ENCODE assay signal across 20 cellular contexts in the genomic region with DNA sequence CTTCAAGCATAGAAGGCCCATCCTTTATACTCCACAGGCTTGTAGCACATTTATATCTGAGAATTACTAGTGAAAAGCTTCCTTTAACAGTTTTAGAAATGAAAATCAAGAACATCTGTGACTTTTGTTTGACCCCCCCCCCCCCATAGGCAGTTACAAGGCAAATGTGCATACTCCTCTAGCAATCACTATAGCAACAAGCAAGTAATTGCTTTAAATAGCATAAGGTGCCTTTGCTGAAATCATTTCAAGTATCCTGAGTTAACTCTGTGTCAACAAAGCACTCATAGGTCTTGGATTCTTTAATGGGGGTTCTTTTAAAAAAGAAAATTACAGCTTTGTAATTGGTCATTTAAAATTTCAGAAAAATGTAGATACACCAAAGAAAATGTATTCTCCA.
DNase-seq lines count a peak whose midpoint lies in the region; ATAC-seq, FAIRE-seq and TF ChIP-seq lines count a peak whose summit lies in the region.
"Had no signal": no experiment of that assay in that cellular context is flagged by ENCODE, and none has a peak within 500 bp of the region (broad histone marks: within the 10 kb centered on the region; RNA-seq: fewer than 3 reads in every experiment).

No MANE protein-coding gene starts in this region.

- CTCF ChIA-PET in activated CD8-positive, alpha-beta T cell treated with anti-CD3 and anti-CD28 coated beads, Interleukin-2, amount 10 ng/mL, durations not matched to agents 7 days and 5 days (lab: Charles Lee) = no interaction called here

- H3K9me3 Mint-ChIP-seq in activated CD8-positive, alpha-beta T cell treated with anti-CD3 and anti-CD28 coated beads, Interleukin-2, amount 10 ng/mL, durations not matched to agents 7 days and 5 days (ENCODE audit: insufficient read depth) = peaks cover 14% of the 10 kb centered on the region

- no peaks in the 10 kb centered on the region for H3K36me3 Mint-ChIP-seq in activated CD8-positive, alpha-beta T cell treated with anti-CD3 and anti-CD28 coated beads, Interleukin-2, amount 10 ng/mL, durations not matched to agents 7 days and 5 days (ENCODE audit: low read depth)
- H3K36me3 Mint-ChIP-seq: CD4-positive, CD25-positive, alpha-beta regulatory T cell; IgD-negative memory B cell had no signal

- H3K9ac ChIP-seq in kidney (ENCODE audit: low read length in 2 of 2) = no peak overlapping the region

- peak; percentile 42 for DNase-seq in DMS53 (lab: John Stamatoyannopoulos, UW)
- no peak for DNase-seq in DMS53 treated with DMSO at 0.1 percent for 48 hours (lab: John Stamatoyannopoulos, UW; ENCODE audit: unreplicated experiment)
- peak; percentile 82 for DNase-seq in NCI-H2171 treated with DMSO at 0.1 percent for 48 hours (lab: John Stamatoyannopoulos, UW)
- peak; percentile 33 for DNase-seq in NCI-H774 (lab: John Stamatoyannopoulos, UW)
- DNase-seq in activated CD4-positive, CD25-positive, alpha-beta regulatory T cell treated with anti-CD3 and anti-CD28 coated beads, Interleukin-2, amount 50 U/mL, for 72 hours = no peak
- no peak for DNase-seq in kidney
- DNase-seq in activated CD8-positive, alpha-beta T cell treated with anti-CD3 and anti-CD28 coated beads, Interleukin-2, amount 10 ng/mL, durations not matched to agents 7 days and 5 days = no peak
- DNase-seq: Calu3; CD4-positive, CD25-positive, alpha-beta regulatory T cell; DND-41; GOT3; NCI-H187; NCI-H526 treated with DMSO at 0.1 percent for 48 hours had no signal

- intact Hi-C loops in kidney (cut with DNase I) = no loop called here

- H3K27ac Mint-ChIP-seq in activated CD8-positive, alpha-beta T cell treated with anti-CD3 and anti-CD28 coated beads, Interleukin-2, amount 10 ng/mL, durations not matched to agents 7 days and 5 days = no peak overlapping the region
- H3K27ac Mint-ChIP-seq: B cell; CD4-positive, CD25-positive, alpha-beta regulatory T cell; IgD-negative memory B cell had no signal

- no peaks in the 10 kb centered on the region for H3K4me1 Mint-ChIP-seq in activated CD8-positive, alpha-beta T cell treated with anti-CD3 and anti-CD28 coated beads, Interleukin-2, amount 10 ng/mL, durations not matched to agents 7 days and 5 days (ENCODE audit: low read depth)
- H3K4me1 Mint-ChIP-seq: B cell; CD4-positive, CD25-positive, alpha-beta regulatory T cell; IgD-negative memory B cell had no signal

- no peak for TF ChIP-seq CTCF in kidney (IDR thresholded peaks at IDR 0.05; ENCODE audit: borderline replicate concordance, extremely low read depth, insufficient read depth)

- POLR2A ChIA-PET in activated CD8-positive, alpha-beta T cell treated with anti-CD3 and anti-CD28 coated beads, Interleukin-2, amount 10 ng/mL, durations not matched to agents 7 days and 5 days (lab: Charles Lee) = no interaction called here

- H3K9me3 ChIP-seq in kidney (ENCODE audit: control insufficient read depth in 1 of 2, low read length in 2 of 2) = no peaks in the 10 kb centered on the region

- ATAC-seq in GM18867 (IDR thresholded peaks at IDR 0.05; ENCODE audit: unreplicated experiment) = no peak
- ATAC-seq in activated CD8-positive, alpha-beta T cell treated with anti-CD3 and anti-CD28 coated beads, Interleukin-2, amount 10 ng/mL, durations not matched to agents 7 days and 5 days = no peak
- ATAC-seq: GM12878, Panc1 had no signal

- no peaks in the 10 kb centered on the region for H3K4me1 ChIP-seq in kidney (ENCODE audit: control insufficient read depth in 1 of 2, insufficient read depth in 1 of 2, low read depth in 1 of 2, low read length in 2 of 2)

- H3K4me3 Mint-ChIP-seq in activated CD8-positive, alpha-beta T cell treated with anti-CD3 and anti-CD28 coated beads, Interleukin-2, amount 10 ng/mL, durations not matched to agents 7 days and 5 days = no peak overlapping the region
- H3K4me3 Mint-ChIP-seq: B cell; CD4-positive, CD25-positive, alpha-beta regulatory T cell; IgD-negative memory B cell had no signal

- no peaks in the 10 kb centered on the region for H3K27me3 Mint-ChIP-seq in activated CD8-positive, alpha-beta T cell treated with anti-CD3 and anti-CD28 coated beads, Interleukin-2, amount 10 ng/mL, durations not matched to agents 7 days and 5 days (ENCODE audit: low read depth)
- H3K27me3 Mint-ChIP-seq: B cell; CD4-positive, CD25-positive, alpha-beta regulatory T cell; IgD-negative memory B cell had no signal

- no peak overlapping the region for H3K4me3 ChIP-seq in kidney (ENCODE audit: low read length in 2 of 2)
- H3K4me3 ChIP-seq: GM12878 had no signal

- H3K36me3 ChIP-seq in kidney (ENCODE audit: control insufficient read depth in 1 of 2, insufficient read depth in 2 of 2, low read length in 2 of 2) = no peaks in the 10 kb centered on the region

- no peak overlapping the region for H3K27ac ChIP-seq in kidney (ENCODE audit: low read depth in 2 of 2, low read length in 2 of 2)
- H3K27ac ChIP-seq: 22Rv1 had no signal

- no peak for FAIRE-seq in kidney (lab: Jason Lieb, UNC)
- FAIRE-seq: G401.6, GM12878 had no signal

Comparison
In these comparisons a context has a peak if more than half of its experiments do, and no peak if none do; other contexts are left out.
1. DNase-seq: peak in DMS53 (single experiment), NCI-H2171 treated with DMSO at 0.1 percent for 48 hours (single experiment) and NCI-H774 (single experiment); none in DMS53 treated with DMSO at 0.1 percent for 48 hours (single experiment), activated CD4-positive, CD25-positive, alpha-beta regulatory T cell treated with anti-CD3 and anti-CD28 coated beads, Interleukin-2, amount 50 U/mL, for 72 hours (single experiment), kidney (single experiment) and activated CD8-positive, alpha-beta T cell treated with anti-CD3 and anti-CD28 coated beads, Interleukin-2, amount 10 ng/mL, durations not matched to agents 7 days and 5 days (single experiment).